In genomic region chr19:584240-585001, GRCh38 we compare ENCODE assay signal across 8 cellular contexts. TPM values are rescaled to one million over a fixed set of nuclear protein-coding genes. Genes with fewer than 3 reads are reported as not detected.
DNase-seq lines count a peak whose midpoint lies in the region; ATAC-seq and TF ChIP-seq lines count a peak whose summit lies in the region.

No MANE protein-coding gene starts in this region.

- H3K4me2 ChIP-seq in OCI-LY3 (ENCODE audit: low read length), result no peak overlapping the region

- H2AFZ ChIP-seq in OCI-LY3 (ENCODE audit: low read depth, low read length), result no peak overlapping the region

- H3K9me3 Mint-ChIP-seq in activated T-helper 17 cell treated with anti-CD3 and anti-CD28 coated beads, Interleukin-2, amount 50 U/mL, for 72 hours, result no peaks in the 10 kb centered on the region
- no peaks in the 10 kb centered on the region for H3K9me3 Mint-ChIP-seq in progenitor cell of endocrine pancreas (ENCODE audit: low read depth)

- H3K4me1 Mint-ChIP-seq in activated T-helper 17 cell treated with anti-CD3 and anti-CD28 coated beads, Interleukin-2, amount 50 U/mL, for 72 hours, result no peaks in the 10 kb centered on the region
- no peaks in the 10 kb centered on the region for H3K4me1 Mint-ChIP-seq in progenitor cell of endocrine pancreas (ENCODE audit: low read depth)

- peaks cover 16% of the 10 kb centered on the region for H3K36me3 Mint-ChIP-seq in activated T-helper 17 cell treated with anti-CD3 and anti-CD28 coated beads, Interleukin-2, amount 50 U/mL, for 72 hours (ENCODE audit: low read depth)
- peaks cover 1% of the 10 kb centered on the region for H3K36me3 Mint-ChIP-seq in progenitor cell of endocrine pancreas (ENCODE audit: insufficient read depth)

- TF ChIP-seq CTCF in OCI-LY3 (IDR thresholded peaks at IDR 0.05; ENCODE audit: low read depth, low read length) (peak; percentile 92), fibroblast of villous mesenchyme (IDR thresholded peaks at IDR 0.05; ENCODE audit: insufficient read depth, low read depth, low read length) (peak; percentile 95), progenitor cell of endocrine pancreas (IDR thresholded peaks at IDR 0.05; ENCODE audit: unreplicated experiment) (peak; percentile 92)

- DNase-seq in NCI-H1105 treated with DMSO at 0.1 percent for 48 hours (lab: John Stamatoyannopoulos, UW) (peak; percentile 39), NCI-H1105 (lab: John Stamatoyannopoulos, UW) (no peak), fibroblast of villous mesenchyme (ENCODE audit: low read depth) (peak; percentile 63), progenitor cell of endocrine pancreas (ENCODE audit: low spot score, unreplicated experiment) (peak; percentile 71), HPDE6-E6E7 (ENCODE audit: extremely low spot score) (no peak)

- no peak overlapping the region for H3K27ac ChIP-seq in OCI-LY3 (ENCODE audit: low read length)

- peak; percentile 71 for ATAC-seq in activated T-helper 17 cell treated with anti-CD3 and anti-CD28 coated beads, Interleukin-2, amount 50 U/mL, for 72 hours (replicated peaks)
- no peak for ATAC-seq in HG03108 (IDR thresholded peaks at IDR 0.05; ENCODE audit: unreplicated experiment)

- H3K79me2 ChIP-seq in OCI-LY3 (ENCODE audit: low read length), result peaks cover 11% of the 10 kb centered on the region

- H3K4me3 Mint-ChIP-seq in activated T-helper 17 cell treated with anti-CD3 and anti-CD28 coated beads, Interleukin-2, amount 50 U/mL, for 72 hours, result no peak overlapping the region
- H3K4me3 Mint-ChIP-seq in progenitor cell of endocrine pancreas (ENCODE audit: low read depth), result no peak overlapping the region

- no peak overlapping the region for H3K9ac ChIP-seq in OCI-LY3 (ENCODE audit: low read length)

- H4K20me1 ChIP-seq in OCI-LY3 (ENCODE audit: insufficient read depth, low read length), result peaks cover 27% of the 10 kb centered on the region

- no peak overlapping the region for H3K4me3 ChIP-seq in OCI-LY3 (ENCODE audit: low read length)
- no peak overlapping the region for H3K4me3 ChIP-seq in fibroblast of villous mesenchyme (ENCODE audit: low read depth, low read length)

- no peaks in the 10 kb centered on the region for H3K27me3 Mint-ChIP-seq in activated T-helper 17 cell treated with anti-CD3 and anti-CD28 coated beads, Interleukin-2, amount 50 U/mL, for 72 hours
- H3K27me3 Mint-ChIP-seq in progenitor cell of endocrine pancreas, result peaks cover 14% of the 10 kb centered on the region

- H3K4me1 ChIP-seq in OCI-LY3 (ENCODE audit: low read length), result no peaks in the 10 kb centered on the region

- H3K36me3 ChIP-seq in OCI-LY3 (replicated peaks; ENCODE audit: low read depth, low read length), result peaks cover 25% of the 10 kb centered on the region

- H3K27ac Mint-ChIP-seq in activated T-helper 17 cell treated with anti-CD3 and anti-CD28 coated beads, Interleukin-2, amount 50 U/mL, for 72 hours, result no peak overlapping the region
- no peak overlapping the region for H3K27ac Mint-ChIP-seq in progenitor cell of endocrine pancreas

- no peaks in the 10 kb centered on the region for H3K9me3 ChIP-seq in OCI-LY3 (ENCODE audit: insufficient read depth, low read length)

- no peaks in the 10 kb centered on the region for H3K27me3 ChIP-seq in OCI-LY3 (ENCODE audit: low read depth, low read length)

RNA-seq across cellular contexts. Expression of gene HCN2, which starts 5.3 kb away (rescaled TPM):
- under 1 TPM; 0.58 to 0.98 TPM for total RNA-seq in activated T-helper 17 cell treated with anti-CD3 and anti-CD28 coated beads, Interleukin-2, amount 50 U/mL, for 72 hours
- 0.32 and 0.86 TPM in 2 replicates for total RNA-seq in fibroblast of villous mesenchyme
- total RNA-seq in progenitor cell of endocrine pancreas, result 0.34 and 0.47 TPM in 2 replicates

RNA-seq across cellular contexts. Expression of gene BSG, which starts 12.0 kb away (rescaled TPM):
- total RNA-seq in activated T-helper 17 cell treated with anti-CD3 and anti-CD28 coated beads, Interleukin-2, amount 50 U/mL, for 72 hours, result 100 to 1,000 TPM; 170 to 244 TPM
- total RNA-seq in fibroblast of villous mesenchyme (191 and 207 TPM in 2 replicates), progenitor cell of endocrine pancreas (464 and 472 TPM in 2 replicates)

RNA-seq across cellular contexts. Expression of gene GZMM, which starts 40.6 kb away (rescaled TPM):
- total RNA-seq in activated T-helper 17 cell treated with anti-CD3 and anti-CD28 coated beads, Interleukin-2, amount 50 U/mL, for 72 hours, result 10 to 100 TPM; 30.5 to 31.3 TPM
- total RNA-seq in fibroblast of villous mesenchyme (0.32 and 0.43 TPM in 2 replicates), progenitor cell of endocrine pancreas (0.31 TPM in 1 of 2 replicates, not detected in the other)

RNA-seq across cellular contexts. Expression of gene POLRMT, which starts 48.9 kb away (rescaled TPM):
- 10 to 100 TPM; 46.1 to 59.8 TPM for total RNA-seq in activated T-helper 17 cell treated with anti-CD3 and anti-CD28 coated beads, Interleukin-2, amount 50 U/mL, for 72 hours
- total RNA-seq in fibroblast of villous mesenchyme (23.2 and 25.5 TPM in 2 replicates), progenitor cell of endocrine pancreas (62.9 and 68.4 TPM in 2 replicates)

RNA-seq across cellular contexts. Expression of gene CDC34, which starts 52.9 kb away (rescaled TPM):
- total RNA-seq in activated T-helper 17 cell treated with anti-CD3 and anti-CD28 coated beads, Interleukin-2, amount 50 U/mL, for 72 hours, result 10 to 100 TPM; 31.4 to 44.5 TPM
- total RNA-seq in fibroblast of villous mesenchyme (52.2 and 53.1 TPM in 2 replicates), progenitor cell of endocrine pancreas (96.9 and 100 TPM in 2 replicates)

Comparison
In these comparisons a context has a peak if more than half of its experiments do, and no peak if none do; other contexts are left out.
1. DNase-seq: peak in NCI-H1105 treated with DMSO at 0.1 percent for 48 hours (single experiment), fibroblast of villous mesenchyme (single experiment) and progenitor cell of endocrine pancreas (single experiment); none in NCI-H1105 (single experiment) and HPDE6-E6E7 (single experiment).
2. RNA of gene GZMM, which starts 40.6 kb away (total RNA-seq): 30.5 to 31.3 TPM in activated T-helper 17 cell treated with anti-CD3 and anti-CD28 coated beads, Interleukin-2, amount 50 U/mL, for 72 hours; 0.32 to 0.43 TPM in fibroblast of villous mesenchyme and 0.31 TPM in progenitor cell of endocrine pancreas; every median in the first group is over 10 times any median in the second.
3. Peak in every context shown above with its lines, with median percentiles within 50 percentile points of each other: CTCF ChIP-seq.